18 cellular contexts compared by ENCODE assay signal in genomic region chrX:138504254-138504653, GRCh38.
DNase-seq lines count a peak whose midpoint lies in the region; TF ChIP-seq lines count a peak whose summit lies in the region.
"Had no signal": no experiment of that assay in that cellular context is flagged by ENCODE, and none has a peak within 500 bp of the region (broad histone marks: within the 10 kb centered on the region; RNA-seq: fewer than 3 reads in every experiment).

No MANE protein-coding gene starts in this region.

- no peaks in the 10 kb centered on the region for H3K4me1 Mint-ChIP-seq in activated T-cell treated with anti-CD3 and anti-CD28 coated beads, Interleukin-2, amount 50 U/mL, for 24 hours (ENCODE audit: low read depth)
- H3K4me1 Mint-ChIP-seq: CD4-positive, CD25-positive, alpha-beta regulatory T cell; CD8-positive, alpha-beta memory T cell had no signal

- no peak overlapping the region for H3K4me3 Mint-ChIP-seq in activated T-cell treated with anti-CD3 and anti-CD28 coated beads, Interleukin-2, amount 50 U/mL, for 24 hours
- H3K4me3 Mint-ChIP-seq: CD4-positive, CD25-positive, alpha-beta regulatory T cell; CD8-positive, alpha-beta memory T cell; IgD-negative memory B cell had no signal

- H3K27me3 ChIP-seq in esophagus muscularis mucosa: no peaks in the 10 kb centered on the region
- H3K27me3 ChIP-seq: BE2C had no signal

- intact Hi-C loops in esophagus muscularis mucosa (cut with DNase I): no loop called here

- DNase-seq in HT1080 (ENCODE audit: low read depth): peak; percentile 3
- DNase-seq in OCI-M1 (lab: John Stamatoyannopoulos, UW): peak; percentile 45
- no peak for DNase-seq in coronary artery (ENCODE audit: low spot score)
- no peak for DNase-seq in NCI-H1694 (lab: John Stamatoyannopoulos, UW)
- no peak for DNase-seq in esophagus muscularis mucosa (ENCODE audit: extremely low spot score)
- DNase-seq in activated T-cell treated with anti-CD3 and anti-CD28 coated beads, Interleukin-2, amount 50 U/mL, for 24 hours: no peak
- DNase-seq: ACHN; BE2C; C1 segment of cervical spinal cord; Caco-2; CD4-positive, CD25-positive, alpha-beta regulatory T cell; CD8-positive, alpha-beta memory T cell; DMS153; DMS79; GDM1; GM23248 had no signal

- H3K27me3 Mint-ChIP-seq in activated T-cell treated with anti-CD3 and anti-CD28 coated beads, Interleukin-2, amount 50 U/mL, for 24 hours: peaks cover 18% of the 10 kb centered on the region
- H3K27me3 Mint-ChIP-seq: CD4-positive, CD25-positive, alpha-beta regulatory T cell; IgD-negative memory B cell had no signal

- H3K4me3 ChIP-seq in coronary artery (peak overlapping the region; percentile 6), esophagus muscularis mucosa (peak overlapping the region in 2 of 4 donors; percentile 7 to 12)
- H3K4me3 ChIP-seq: GM23248, HAP-1 had no signal

- TF ChIP-seq POLR2A in esophagus muscularis mucosa (IDR thresholded peaks at IDR 0.05; ENCODE audit: low read depth): no peak

- H3K9me3 ChIP-seq in esophagus muscularis mucosa: no peaks in the 10 kb centered on the region
- H3K9me3 ChIP-seq: BE2C, Caco-2 had no signal

- no peaks in the 10 kb centered on the region for H3K36me3 Mint-ChIP-seq in activated T-cell treated with anti-CD3 and anti-CD28 coated beads, Interleukin-2, amount 50 U/mL, for 24 hours (ENCODE audit: low read depth)
- H3K36me3 Mint-ChIP-seq: CD4-positive, CD25-positive, alpha-beta regulatory T cell; CD8-positive, alpha-beta memory T cell; IgD-negative memory B cell had no signal

- 66% methylated on average over 3 of the region's 3 CpGs for WGBS in esophagus muscularis mucosa

- H3K9me3 Mint-ChIP-seq in activated T-cell treated with anti-CD3 and anti-CD28 coated beads, Interleukin-2, amount 50 U/mL, for 24 hours: peaks cover 3% of the 10 kb centered on the region
- H3K9me3 Mint-ChIP-seq: IgD-negative memory B cell had no signal

- TF ChIP-seq EP300 in esophagus muscularis mucosa (IDR thresholded peaks at IDR 0.05): no peak

- no peak for TF ChIP-seq CTCF in coronary artery (IDR thresholded peaks at IDR 0.05)
- TF ChIP-seq CTCF in esophagus muscularis mucosa (IDR thresholded peaks at IDR 0.05): no peak

- no peaks in the 10 kb centered on the region for H3K4me1 ChIP-seq in esophagus muscularis mucosa
- H3K4me1 ChIP-seq: BE2C, Caco-2, HAP-1 had no signal

- no peaks in the 10 kb centered on the region for H3K36me3 ChIP-seq in esophagus muscularis mucosa
- H3K36me3 ChIP-seq: BE2C, HAP-1 had no signal

- H3K27ac Mint-ChIP-seq in activated T-cell treated with anti-CD3 and anti-CD28 coated beads, Interleukin-2, amount 50 U/mL, for 24 hours: no peak overlapping the region
- H3K27ac Mint-ChIP-seq: CD4-positive, CD25-positive, alpha-beta regulatory T cell; CD8-positive, alpha-beta memory T cell; IgD-negative memory B cell had no signal

- no peak overlapping the region for H3K27ac ChIP-seq in coronary artery
- no peak overlapping the region for H3K27ac ChIP-seq in esophagus muscularis mucosa (replicated peaks in 1 of 4)
- H3K27ac ChIP-seq: GM23248 had no signal

Comparison
In these comparisons a context has a peak if more than half of its experiments do, and no peak if none do; other contexts are left out.
1. DNase-seq: peak in HT1080 (single experiment) and OCI-M1 (single experiment); none in coronary artery (single experiment), NCI-H1694 (single experiment), esophagus muscularis mucosa (single experiment) and activated T-cell treated with anti-CD3 and anti-CD28 coated beads, Interleukin-2, amount 50 U/mL, for 24 hours (single experiment).